Comparison of ENCODE assay signal across 13 cellular contexts in genomic region chr2:218332920-218333645, GRCh38. TPM values are rescaled to one million over a fixed set of nuclear protein-coding genes. Genes with fewer than 3 reads are reported as not detected.
A peak's percentile ranks its signal among the peaks of the same experiment; 100 is the strongest.
DNase-seq lines count a peak whose midpoint lies in the region; ATAC-seq and TF ChIP-seq lines count a peak whose summit lies in the region.
"Had no signal": no experiment of that assay in that cellular context is flagged by ENCODE, and none has a peak within 500 bp of the region (broad histone marks: within the 10 kb centered on the region; RNA-seq: fewer than 3 reads in every experiment).

No MANE protein-coding gene starts in this region.

- H3K27me3 Mint-ChIP-seq in endothelial cell (ENCODE audit: unreplicated experiment) (peaks cover 5% of the 10 kb centered on the region), Calu3 (ENCODE audit: unreplicated experiment) (no peaks in the 10 kb centered on the region)

- no CpG with 5 or more reads among the region's 16 CpGs for WGBS in neuronal stem cell (ENCODE audit: extremely low coverage in 2 of 2, insufficient read length in 2 of 2, insufficient replicate concordance in 1 of 2), 2 donors

- H3K4ac ChIP-seq in neuronal stem cell (ENCODE audit: low read length) = no peak overlapping the region

- DNase-seq in NOMO-1 treated with dmso at 0.1 percent for 144 hours (lab: John Stamatoyannopoulos, UW; ENCODE audit: unreplicated experiment) = peak; percentile 86
- no peak for DNase-seq in endothelial cell (ENCODE audit: low spot score)
- DNase-seq in neuronal stem cell (ENCODE audit: low spot score) = no peak
- no peak for DNase-seq in Calu3
- DNase-seq: Caco-2; NCI-H1417 treated with DMSO at 0.1 percent for 48 hours; stimulated activated CD4-positive, alpha-beta T cell treated with anti-CD3 and anti-CD28 coated beads, Interleukin-4, amount 100 ng/mL, for 1 hour had no signal

- no peaks in the 10 kb centered on the region for H4K20me1 ChIP-seq in DOHH2 (ENCODE audit: control insufficient read depth, insufficient read depth, low read depth, low read length)

- H3F3A ChIP-seq in DOHH2 (ENCODE audit: control insufficient read depth, insufficient read depth) = peaks cover 16% of the 10 kb centered on the region

- H2BK12ac ChIP-seq in neuronal stem cell (ENCODE audit: low read length) = peak overlapping the region; percentile 28

- H3K4me1 Mint-ChIP-seq in endothelial cell (ENCODE audit: unreplicated experiment) (peaks cover 26% of the 10 kb centered on the region), Calu3 (ENCODE audit: low read depth, unreplicated experiment) (no peaks in the 10 kb centered on the region)

- no peak overlapping the region for H4K8ac ChIP-seq in neuronal stem cell (ENCODE audit: low read depth, low read length)

- H2AK5ac ChIP-seq in neuronal stem cell (ENCODE audit: low read depth, low read length) = no peak overlapping the region

- H3K4me2 ChIP-seq in DOHH2 (ENCODE audit: low read length) (peak overlapping the region; percentile 51), neuronal stem cell (ENCODE audit: insufficient read depth, low read length, poor library complexity, severe bottlenecking) (no peak overlapping the region)

- H3K27me3 ChIP-seq in DOHH2 (ENCODE audit: control insufficient read depth, low read length) (no peaks in the 10 kb centered on the region), neuronal stem cell (ENCODE audit: control insufficient read depth in 3 of 3, insufficient read depth in 3 of 3, low read depth in 1 of 3, low read length in 3 of 3) (peaks cover 0 to 44% (median 0%) of the 10 kb centered on the region in 3 experiments)

- H3K4me3 Mint-ChIP-seq in endothelial cell (ENCODE audit: unreplicated experiment) (peak overlapping the region; percentile 50), Calu3 (ENCODE audit: low read depth, unreplicated experiment) (no peak overlapping the region)

- no peak overlapping the region for H4K91ac ChIP-seq in neuronal stem cell (ENCODE audit: low read depth, low read length, poor library complexity)

- H3K9ac ChIP-seq in neuronal stem cell (ENCODE audit: low read depth, low read length, poor library complexity) = peak overlapping the region; percentile 15

- H3K9me3 Mint-ChIP-seq in endothelial cell (ENCODE audit: unreplicated experiment) (no peaks in the 10 kb centered on the region), Calu3 (ENCODE audit: low read depth, unreplicated experiment) (no peaks in the 10 kb centered on the region)

- H3K4me3 ChIP-seq in DOHH2 (ENCODE audit: low read length) = peak overlapping the region; percentile 51
- H3K4me3 ChIP-seq in neuronal stem cell (ENCODE audit: low read length in 2 of 2) = no peak overlapping the region
- H3K4me3 ChIP-seq: lung had no signal

- H3K27ac Mint-ChIP-seq in endothelial cell (ENCODE audit: unreplicated experiment) (peak overlapping the region; percentile 83), Calu3 (ENCODE audit: unreplicated experiment) (no peak overlapping the region)

- TF ChIP-seq CTCF in DOHH2 (IDR thresholded peaks at IDR 0.05; ENCODE audit: low read depth, low read length, poor library complexity, severe bottlenecking) = no peak
- TF ChIP-seq CTCF in endothelial cell (IDR thresholded peaks at IDR 0.05; ENCODE audit: unreplicated experiment) = no peak
- no peak for TF ChIP-seq CTCF in Calu3 (IDR thresholded peaks at IDR 0.05; ENCODE audit: unreplicated experiment)

- peak overlapping the region; percentile 47 for H3K27ac ChIP-seq in DOHH2 (ENCODE audit: low read depth, low read length)
- H3K27ac ChIP-seq in neuronal stem cell (replicated peaks; ENCODE audit: low read length) = no peak overlapping the region

- H3K79me1 ChIP-seq in neuronal stem cell (ENCODE audit: low read depth, low read length) = peaks cover 1% of the 10 kb centered on the region

- no peak overlapping the region for H2BK15ac ChIP-seq in neuronal stem cell (ENCODE audit: low read length)

- H2BK5ac ChIP-seq in neuronal stem cell (ENCODE audit: low read length) = no peak overlapping the region

- CTCF ChIA-PET in Calu3 (lab: Charles Lee) = interaction anchor here (0.6 kb wide), 2 partner anchors 12 to 788 kb away, joined by 3 read pairs; no protein-coding TSS in a partner anchor

- intact Hi-C loops in Calu3 (cut with micrococcal nuclease; ENCODE audit: unreplicated experiment) = no loop called here

- H3K36me3 Mint-ChIP-seq in endothelial cell (ENCODE audit: low read depth, unreplicated experiment) (peaks cover 3% of the 10 kb centered on the region), Calu3 (ENCODE audit: insufficient read depth, unreplicated experiment) (no peaks in the 10 kb centered on the region)

- BruUV-seq in Calu3 (replicated peaks; lab: Mats Ljungman, UMichigan) = no TSS peak

- no peaks in the 10 kb centered on the region for H3K9me2 ChIP-seq in DOHH2 (replicated peaks; ENCODE audit: control insufficient read depth, low read length)

- peaks cover 65% of the 10 kb centered on the region for H3K4me1 ChIP-seq in DOHH2 (ENCODE audit: control insufficient read depth, low read length)
- H3K4me1 ChIP-seq in neuronal stem cell (ENCODE audit: control insufficient read depth in 2 of 2, insufficient read depth in 1 of 2, low read depth in 1 of 2, low read length in 2 of 2) = peaks cover 0 to 8% of the 10 kb centered on the region in 2 donors

- H3K14ac ChIP-seq in neuronal stem cell (ENCODE audit: low read length) = peak overlapping the region; percentile 4

- H3K18ac ChIP-seq in neuronal stem cell (ENCODE audit: low read length) = peak overlapping the region; percentile 82

- H3K79me2 ChIP-seq in DOHH2 (ENCODE audit: control insufficient read depth, low read length) = no peaks in the 10 kb centered on the region

- no peak overlapping the region for H2BK120ac ChIP-seq in neuronal stem cell (ENCODE audit: low read depth, low read length)

- no peak overlapping the region for H3K23ac ChIP-seq in neuronal stem cell (ENCODE audit: low read depth, low read length, poor library complexity)

- H2AFZ ChIP-seq in neuronal stem cell (ENCODE audit: low read length) = peak overlapping the region; percentile 12

- H3K9me3 ChIP-seq in DOHH2 (ENCODE audit: control insufficient read depth, insufficient read depth, low read length) (no peaks in the 10 kb centered on the region), neuronal stem cell (replicated peaks in 1 of 2; ENCODE audit: control insufficient read depth in 2 of 2, insufficient read depth in 1 of 2, low read depth in 1 of 2, low read length in 2 of 2) (no peaks in the 10 kb centered on the region)
- H3K9me3 ChIP-seq: Caco-2 had no signal

- no peak for ATAC-seq in activated CD4-positive, CD25-positive, alpha-beta regulatory T cell treated with anti-CD3 and anti-CD28 coated beads, Interleukin-2, amount 50 U/mL, for 24 hours
- ATAC-seq in GM21576 (IDR thresholded peaks at IDR 0.05; ENCODE audit: unreplicated experiment) (no peak), GM18511 (IDR thresholded peaks at IDR 0.05; ENCODE audit: unreplicated experiment) (no peak)

- no peaks in the 10 kb centered on the region for H3K36me3 ChIP-seq in DOHH2 (ENCODE audit: control insufficient read depth, low read length)
- H3K36me3 ChIP-seq in neuronal stem cell (replicated peaks in 1 of 2; ENCODE audit: control insufficient read depth in 2 of 2, insufficient read depth in 2 of 2, low read length in 2 of 2) = no peaks in the 10 kb centered on the region

RNA-seq across cellular contexts. Expression of gene CATIP, which starts 23.6 kb away (rescaled TPM):
- total RNA-seq in endothelial cell (ENCODE audit: unreplicated experiment) (not detected), Calu3 (2022) (0.71 TPM in 1 of 2 replicates, not detected in the other)
- 0.66 TPM for polyA plus RNA-seq in neuronal stem cell (2013, experiment 1 of 2)
- polyA plus RNA-seq in neuronal stem cell (2013, experiment 2 of 2) = 0.80 TPM
- total RNA-seq: SK-MEL-5 had no signal

RNA-seq across cellular contexts. Expression of gene TMBIM1, which starts 40.8 kb away (rescaled TPM):
- total RNA-seq in endothelial cell (ENCODE audit: unreplicated experiment) (78.5 TPM), Calu3 (2022) (229 and 289 TPM in 2 replicates)
- polyA plus RNA-seq in neuronal stem cell (2013, experiment 1 of 2) = 10.4 TPM
- polyA plus RNA-seq in neuronal stem cell (2013, experiment 2 of 2) = 10.7 TPM

RNA-seq across cellular contexts. Expression of gene SLC11A1, which starts 49.0 kb away (rescaled TPM):
- total RNA-seq in endothelial cell (ENCODE audit: unreplicated experiment) = not detected
- 0.35 TPM for polyA plus RNA-seq in neuronal stem cell (2013, experiment 1 of 2)
- 0.06 TPM for polyA plus RNA-seq in neuronal stem cell (2013, experiment 2 of 2)
- total RNA-seq in Calu3 (2022) = 0.12 TPM in 1 of 2 replicates, not detected in the other
- total RNA-seq: SK-MEL-5 had no signal
